In genomic region chr7:4158826-4159225, GRCh38 we compare ENCODE assay signal across 30 cellular contexts.
"Had no signal": no experiment of that assay in that cellular context is flagged by ENCODE, and none has a peak within 500 bp of the region (broad histone marks: within the 10 kb centered on the region; RNA-seq: fewer than 3 reads in every experiment).

No MANE protein-coding gene starts in this region.

- FAIRE-seq: islet of Langerhans, kidney had no signal

- H3K27me3 ChIP-seq: heart left ventricle, left lung, right atrium auricular region, right lobe of liver, stomach, tibial artery, upper lobe of right lung, uterus had no signal

- H3K36me3 ChIP-seq: heart left ventricle, left lung, right atrium auricular region, right lobe of liver, stomach, upper lobe of right lung, uterus had no signal

- H3K4me1 Mint-ChIP-seq: immature natural killer cell; naive thymus-derived CD4-positive, alpha-beta T cell; stimulated activated naive B cell treated with anti-CD40 and anti-IgM and Interleukin-4, amounts not matched to agents 10 μg/mL and 1 μg/mL and 100 μg/mL, for 72 hours had no signal

- H3K4me3 Mint-ChIP-seq: immature natural killer cell; naive thymus-derived CD4-positive, alpha-beta T cell; natural killer cell treated with Interleukin-12 subunit alpha and Interleukin-12 subunit beta and Interleukin-15 and Interleukin-18, amount 100 ng/mL, for 72 hours; neural crest cell; stimulated activated naive B cell treated with anti-CD40 and anti-IgM and Interleukin-4, amounts not matched to agents 10 μg/mL and 1 μg/mL and 100 μg/mL, for 72 hours had no signal

- H3K9me3 Mint-ChIP-seq: immature natural killer cell; naive thymus-derived CD4-positive, alpha-beta T cell; natural killer cell treated with Interleukin-12 subunit alpha and Interleukin-12 subunit beta and Interleukin-15 and Interleukin-18, amount 100 ng/mL, for 72 hours; neural crest cell had no signal

- H3K9me3 ChIP-seq: heart left ventricle, left lung, mucosa of descending colon, psoas muscle, right atrium auricular region, right lobe of liver, stomach, thoracic aorta, tibial artery, upper lobe of right lung, uterus had no signal

- H3K27me3 Mint-ChIP-seq: naive thymus-derived CD4-positive, alpha-beta T cell had no signal

- H3K27ac Mint-ChIP-seq: immature natural killer cell; naive thymus-derived CD4-positive, alpha-beta T cell; natural killer cell treated with Interleukin-12 subunit alpha and Interleukin-12 subunit beta and Interleukin-15 and Interleukin-18, amount 100 ng/mL, for 72 hours; stimulated activated naive B cell treated with anti-CD40 and anti-IgM and Interleukin-4, amounts not matched to agents 10 μg/mL and 1 μg/mL and 100 μg/mL, for 72 hours had no signal

- H3K27ac ChIP-seq: heart left ventricle, left lung, parathyroid adenoma, psoas muscle, right atrium auricular region, right lobe of liver, skin epidermis, stomach, thoracic aorta, tibial artery, upper lobe of right lung, uterus had no signal

- H3K4me3 ChIP-seq: heart left ventricle, left lung, lung, mucosa of descending colon, psoas muscle, right atrium auricular region, right lobe of liver, skin epidermis, stomach, thoracic aorta, tibial artery, upper lobe of right lung, uterus had no signal

- H3K36me3 Mint-ChIP-seq: immature natural killer cell; naive thymus-derived CD4-positive, alpha-beta T cell; natural killer cell treated with Interleukin-12 subunit alpha and Interleukin-12 subunit beta and Interleukin-15 and Interleukin-18, amount 100 ng/mL, for 72 hours; stimulated activated naive B cell treated with anti-CD40 and anti-IgM and Interleukin-4, amounts not matched to agents 10 μg/mL and 1 μg/mL and 100 μg/mL, for 72 hours had no signal

- H3K4me1 ChIP-seq: left lung, parathyroid adenoma, psoas muscle, right atrium auricular region, stomach, tibial artery, upper lobe of right lung, uterus had no signal

- DNase-seq: heart left ventricle; hypothalamus; immature natural killer cell; kidney; left colon; midbrain; mucosa of descending colon; naive thymus-derived CD4-positive, alpha-beta T cell; occipital lobe; psoas muscle; right lobe of liver; stimulated activated CD4-positive, alpha-beta T cell treated with anti-CD3 and anti-CD28 coated beads, Interleukin-12 subunit alpha, Interleukin-12 subunit beta, amount 100 ng/mL, for 4 hours; stimulated activated CD4-positive, alpha-beta T cell treated with anti-CD3 and anti-CD28 coated beads, Interleukin-15, amount 100 ng/mL, for 24 hours; stimulated activated CD4-positive, alpha-beta T cell treated with anti-CD3 and anti-CD28 coated beads, Interleukin-2, amount 100 ng/mL, for 24 hours; stimulated activated CD4-positive, alpha-beta T cell treated with anti-CD3 and anti-CD28 coated beads, Interleukin-4, amount 100 ng/mL, for 1 hour; stimulated activated naive B cell treated with anti-CD40 and anti-IgM and Interleukin-4, amounts not matched to agents 10 μg/mL and 1 μg/mL and 100 μg/mL, for 72 hours; stimulated activated naive CD8-positive, alpha-beta T cell treated with anti-CD3 and anti-CD28 coated beads, Interleukin-15, Interleukin-2, amounts not matched to agents 100 U/mL and 50 U/mL, for 24 hours; stomach; tibial artery; upper lobe of right lung; uterus had no signal
